ENCODE assay signal across 17 cellular contexts in genomic region chrX:1012678-1013300, GRCh38.
DNase-seq lines count a peak whose midpoint lies in the region; FAIRE-seq and TF ChIP-seq lines count a peak whose summit lies in the region.
"Had no signal": no experiment of that assay in that cellular context is flagged by ENCODE, and none has a peak within 500 bp of the region (broad histone marks: within the 10 kb centered on the region; RNA-seq: fewer than 3 reads in every experiment).

No MANE protein-coding gene starts in this region.

- CTCF ChIA-PET in activated CD4-positive, alpha-beta memory T cell treated with anti-CD3 and anti-CD28 coated beads, Interleukin-2, amount 10 ng/mL, durations not matched to agents 7 days and 5 days (lab: Charles Lee), result no interaction called here

- POLR2A ChIA-PET in activated CD4-positive, alpha-beta memory T cell treated with anti-CD3 and anti-CD28 coated beads, Interleukin-2, amount 10 ng/mL, durations not matched to agents 7 days and 5 days (lab: Charles Lee), result no interaction called here

- intact Hi-C loops in activated CD4-positive, alpha-beta T cell treated with anti-CD3 and anti-CD28 coated beads, Interleukin-2, amount 10 ng/mL, durations not matched to agents 24 days and 14 days (cut with micrococcal nuclease), result loop anchor here (5.0 kb wide), 4 partner anchors 60 to 155 kb away; no protein-coding TSS in a partner anchor
- intact Hi-C loops in dorsolateral prefrontal cortex (cut with DNase I), result no loop called here

- no peak overlapping the region for H3K4me3 Mint-ChIP-seq in activated CD4-positive, alpha-beta T cell treated with anti-CD3 and anti-CD28 coated beads, Interleukin-2, amount 10 ng/mL, durations not matched to agents 24 days and 14 days
- H3K4me3 Mint-ChIP-seq in activated CD4-positive, alpha-beta memory T cell treated with anti-CD3 and anti-CD28 coated beads, Interleukin-2, amount 10 ng/mL, durations not matched to agents 7 days and 5 days, result no peak overlapping the region
- H3K4me3 Mint-ChIP-seq in glutamatergic neuron (ENCODE audit: unreplicated experiment), result no peak overlapping the region

- H3K27ac ChIP-seq in dorsolateral prefrontal cortex, result no peak overlapping the region
- H3K27ac ChIP-seq: KMS-11 had no signal

- peaks cover 0 to 19% (median 0%) of the 10 kb centered on the region in 45 donors for H3K27me3 ChIP-seq in dorsolateral prefrontal cortex

- H3K27me3 Mint-ChIP-seq in activated CD4-positive, alpha-beta T cell treated with anti-CD3 and anti-CD28 coated beads, Interleukin-2, amount 10 ng/mL, durations not matched to agents 24 days and 14 days, result no peaks in the 10 kb centered on the region
- no peaks in the 10 kb centered on the region for H3K27me3 Mint-ChIP-seq in activated CD4-positive, alpha-beta memory T cell treated with anti-CD3 and anti-CD28 coated beads, Interleukin-2, amount 10 ng/mL, durations not matched to agents 7 days and 5 days
- peaks cover 7% of the 10 kb centered on the region for H3K27me3 Mint-ChIP-seq in glutamatergic neuron (ENCODE audit: unreplicated experiment)

- TF ChIP-seq CTCF in glutamatergic neuron (IDR thresholded peaks at IDR 0.05; ENCODE audit: partially characterized antibody, unreplicated experiment) (no peak), dorsolateral prefrontal cortex (IDR thresholded peaks at IDR 0.05 in 54 of 56, conservative IDR thresholded peaks at IDR 0.05 in 2 of 56; ENCODE audit: low read depth in 1 of 56, partially characterized antibody in 56 of 56) (no peak), D721Med (IDR thresholded peaks at IDR 0.05; ENCODE audit: insufficient read depth, missing control alignments) (no peak)

- H3K4me1 Mint-ChIP-seq in activated CD4-positive, alpha-beta T cell treated with anti-CD3 and anti-CD28 coated beads, Interleukin-2, amount 10 ng/mL, durations not matched to agents 24 days and 14 days, result no peaks in the 10 kb centered on the region
- H3K4me1 Mint-ChIP-seq in activated CD4-positive, alpha-beta memory T cell treated with anti-CD3 and anti-CD28 coated beads, Interleukin-2, amount 10 ng/mL, durations not matched to agents 7 days and 5 days, result no peaks in the 10 kb centered on the region
- no peaks in the 10 kb centered on the region for H3K4me1 Mint-ChIP-seq in glutamatergic neuron (ENCODE audit: low read depth, unreplicated experiment)

- H3K36me3 Mint-ChIP-seq in activated CD4-positive, alpha-beta T cell treated with anti-CD3 and anti-CD28 coated beads, Interleukin-2, amount 10 ng/mL, durations not matched to agents 24 days and 14 days (ENCODE audit: low read depth), result no peaks in the 10 kb centered on the region
- no peaks in the 10 kb centered on the region for H3K36me3 Mint-ChIP-seq in activated CD4-positive, alpha-beta memory T cell treated with anti-CD3 and anti-CD28 coated beads, Interleukin-2, amount 10 ng/mL, durations not matched to agents 7 days and 5 days (ENCODE audit: low read depth)
- H3K36me3 Mint-ChIP-seq in glutamatergic neuron (ENCODE audit: unreplicated experiment), result no peaks in the 10 kb centered on the region

- peak; percentile 64 for DNase-seq in activated CD4-positive, alpha-beta T cell treated with anti-CD3 and anti-CD28 coated beads, Interleukin-2, amount 10 ng/mL, durations not matched to agents 24 days and 14 days
- DNase-seq in activated CD4-positive, alpha-beta T cell treated with anti-CD3 and anti-CD28 coated beads for 48 hours, result no peak
- DNase-seq in ELF-1 (ENCODE audit: low read depth, low spot score) (peak; percentile 30), glutamatergic neuron (no peak), SKM-1 (lab: John Stamatoyannopoulos, UW; ENCODE audit: unreplicated experiment) (no peak), dorsolateral prefrontal cortex (no peak), D721Med (ENCODE audit: insufficient read length, low spot score) (no peak)
- DNase-seq in activated CD4-positive, alpha-beta memory T cell treated with anti-CD3 and anti-CD28 coated beads, Interleukin-2, amount 10 ng/mL, durations not matched to agents 7 days and 5 days, result no peak
- DNase-seq: DMS79, GDM1, GOT3, NCI-H1105 treated with DMSO at 0.1 percent for 48 hours, NCI-H187 treated with DMSO at 0.1 percent for 48 hours, NCI-H2171 treated with DMSO at 0.1 percent for 48 hours, NCI-H510A, SIG-M5 had no signal

- no peak overlapping the region for H3K4me3 ChIP-seq in dorsolateral prefrontal cortex

- peaks cover 3% of the 10 kb centered on the region for H3K9me3 Mint-ChIP-seq in activated CD4-positive, alpha-beta T cell treated with anti-CD3 and anti-CD28 coated beads, Interleukin-2, amount 10 ng/mL, durations not matched to agents 24 days and 14 days
- H3K9me3 Mint-ChIP-seq in activated CD4-positive, alpha-beta memory T cell treated with anti-CD3 and anti-CD28 coated beads, Interleukin-2, amount 10 ng/mL, durations not matched to agents 7 days and 5 days, result peaks cover 11% of the 10 kb centered on the region
- H3K9me3 Mint-ChIP-seq in glutamatergic neuron (ENCODE audit: unreplicated experiment), result peaks cover 4% of the 10 kb centered on the region

- no peak overlapping the region for H3K27ac Mint-ChIP-seq in activated CD4-positive, alpha-beta T cell treated with anti-CD3 and anti-CD28 coated beads, Interleukin-2, amount 10 ng/mL, durations not matched to agents 24 days and 14 days
- peak overlapping the region; percentile 42 for H3K27ac Mint-ChIP-seq in activated CD4-positive, alpha-beta memory T cell treated with anti-CD3 and anti-CD28 coated beads, Interleukin-2, amount 10 ng/mL, durations not matched to agents 7 days and 5 days
- H3K27ac Mint-ChIP-seq in glutamatergic neuron (ENCODE audit: unreplicated experiment), result peak overlapping the region; percentile 13

- FAIRE-seq in D721Med (lab: Jason Lieb, UNC), result no peak

Comparison
In these comparisons a context has a peak if more than half of its experiments do, and no peak if none do; other contexts are left out.
1. DNase-seq: peak in activated CD4-positive, alpha-beta T cell treated with anti-CD3 and anti-CD28 coated beads, Interleukin-2, amount 10 ng/mL, durations not matched to agents 24 days and 14 days (single experiment) and ELF-1 (single experiment); none in activated CD4-positive, alpha-beta T cell treated with anti-CD3 and anti-CD28 coated beads for 48 hours (single experiment), activated CD4-positive, alpha-beta memory T cell treated with anti-CD3 and anti-CD28 coated beads, Interleukin-2, amount 10 ng/mL, durations not matched to agents 7 days and 5 days (single experiment), glutamatergic neuron (single experiment), SKM-1 (single experiment), dorsolateral prefrontal cortex (0 of 10) and D721Med (single experiment).